ENCODE assay signal across 8 cellular contexts in the genomic region with DNA sequence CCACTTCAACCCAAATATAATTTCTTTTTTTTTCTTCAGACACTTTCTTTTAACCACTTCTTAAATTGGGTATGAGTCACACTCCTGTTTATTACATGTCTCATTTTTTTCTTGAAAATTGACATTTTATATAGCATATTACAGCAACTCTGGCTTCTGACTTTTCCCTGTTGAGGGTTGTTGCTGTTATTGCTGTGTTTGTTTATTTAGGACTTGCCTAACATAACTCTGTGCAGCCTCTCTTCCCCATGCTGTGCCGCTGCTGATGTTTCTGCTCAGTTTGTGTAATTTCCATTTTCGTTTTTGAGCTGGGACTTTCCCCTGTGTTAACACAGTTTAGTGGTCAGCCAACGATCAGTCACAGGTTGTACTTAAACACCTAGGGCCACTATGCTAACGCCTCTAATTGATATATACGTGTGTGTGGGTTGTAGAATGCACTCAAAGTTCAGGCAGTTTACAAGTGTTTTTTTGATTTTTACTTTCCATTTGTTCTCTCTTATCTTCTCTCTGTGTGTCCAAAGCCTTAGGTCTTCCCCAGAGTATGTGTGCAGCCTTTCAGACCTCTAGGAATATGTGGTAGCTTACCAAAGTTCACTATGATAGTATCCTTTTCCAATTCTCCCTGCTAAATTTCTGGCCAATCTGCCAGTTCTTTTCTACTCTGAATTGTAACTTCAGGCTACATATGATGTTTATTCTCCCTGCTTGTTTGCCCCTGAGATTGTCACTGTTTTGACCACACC.
DNase-seq lines count a peak whose midpoint lies in the region; ATAC-seq, FAIRE-seq and TF ChIP-seq lines count a peak whose summit lies in the region.

No MANE protein-coding gene starts in this region.

- H3K79me2 ChIP-seq in HepG2 (ENCODE audit: insufficient read depth, low read length) (no peaks in the 10 kb centered on the region), trophoblast cell (ENCODE audit: control insufficient read depth, insufficient read depth, low read length, poor library complexity) (no peaks in the 10 kb centered on the region)

- ATAC-seq in GM18502 (IDR thresholded peaks at IDR 0.05; ENCODE audit: poor library complexity, unreplicated experiment) (peak; percentile 100), GM21576 (IDR thresholded peaks at IDR 0.05; ENCODE audit: unreplicated experiment) (peak; percentile 99), IMR-90 (ENCODE audit: low read depth) (peak; percentile 75), HepG2 (peak; percentile 89)
- no peak for ATAC-seq in CD4-positive, alpha-beta T cell (ENCODE audit: poor library complexity)

- H3K4ac ChIP-seq in IMR-90 (ENCODE audit: low read depth, low read length) = no peak overlapping the region
- H3K4ac ChIP-seq in trophoblast cell (ENCODE audit: low read depth, low read length) = no peak overlapping the region
- no peak overlapping the region for H3K4ac ChIP-seq in neuronal stem cell (ENCODE audit: low read length)

- H3K4me3 ChIP-seq in IMR-90 (ENCODE audit: insufficient read depth, low read depth, low read length) = no peak overlapping the region
- peak overlapping the region in 2 of 3 experiments; percentile 22 to 39; a peak in 3 of 6 replicates for H3K4me3 ChIP-seq in HepG2 (replicated peaks in 1 of 3; ENCODE audit: insufficient read depth in 1 of 3, low read depth in 2 of 3, low read length in 3 of 3)
- H3K4me3 ChIP-seq in trophoblast cell (ENCODE audit: low read depth, low read length) = no peak overlapping the region
- H3K4me3 ChIP-seq in tibial nerve = no peak overlapping the region
- H3K4me3 ChIP-seq in neuronal stem cell (ENCODE audit: low read length in 2 of 2) = no peak overlapping the region

- H3K9me3 Mint-ChIP-seq in CD4-positive, alpha-beta T cell = no peaks in the 10 kb centered on the region

- intact Hi-C loops in IMR-90 (cut with micrococcal nuclease) (no loop called here), HepG2 (cut with micrococcal nuclease; ENCODE audit: unreplicated experiment) (no loop called here)
- intact Hi-C loops in CD4-positive, alpha-beta T cell (cut with DNase I, micrococcal nuclease) = no loop called here

- H2AK5ac ChIP-seq in IMR-90 (ENCODE audit: low read depth, low read length) (no peak overlapping the region), trophoblast cell (ENCODE audit: low read length) (no peak overlapping the region), neuronal stem cell (ENCODE audit: low read depth, low read length) (no peak overlapping the region)

- no peak overlapping the region for H3K23ac ChIP-seq in IMR-90 (ENCODE audit: low read depth, low read length)
- no peak overlapping the region for H3K23ac ChIP-seq in trophoblast cell (ENCODE audit: low read length)
- no peak overlapping the region for H3K23ac ChIP-seq in neuronal stem cell (ENCODE audit: low read depth, low read length, poor library complexity)

- H3K36me3 Mint-ChIP-seq in CD4-positive, alpha-beta T cell (ENCODE audit: low read depth) = peaks cover 24% of the 10 kb centered on the region

- 0% methylated on average over 2 of the region's 5 CpGs; no CpG with 5 or more reads in 1 of the 2 experiments for WGBS in IMR-90 (ENCODE audit: extremely low coverage in 2 of 2, insufficient read length in 1 of 2), 2 experiments
- WGBS in HepG2 (ENCODE audit: low lambda C conversion rate) = 3% methylated on average over 5 of the region's 5 CpGs
- WGBS in trophoblast cell (ENCODE audit: extremely low coverage, insufficient coverage, insufficient read length) = no CpG with 5 or more reads among the region's 5 CpGs
- WGBS in tibial nerve, 2 donors = 70 to 85% methylated on average over 5 of the region's 5 CpGs
- no CpG with 5 or more reads among the region's 5 CpGs for WGBS in neuronal stem cell (ENCODE audit: extremely low coverage in 2 of 2, insufficient read length in 2 of 2, insufficient replicate concordance in 1 of 2), 2 donors

- H3K4me1 ChIP-seq in IMR-90 (ENCODE audit: control insufficient read depth, insufficient read depth, low read length) (peaks cover 2% of the 10 kb centered on the region; the same call in 1 of the 2 replicates), HepG2 (ENCODE audit: insufficient read depth, low read length) (peaks cover 11% of the 10 kb centered on the region; the same call in 1 of the 2 replicates), trophoblast cell (ENCODE audit: control insufficient read depth in 1 of 2, insufficient read depth in 2 of 2, low read length in 2 of 2) (no peaks in the 10 kb centered on the region), tibial nerve (no peaks in the 10 kb centered on the region), neuronal stem cell (ENCODE audit: control insufficient read depth in 2 of 2, insufficient read depth in 1 of 2, low read depth in 1 of 2, low read length in 2 of 2) (no peaks in the 10 kb centered on the region)

- peak; percentile 65 for DNase-seq in IMR-90
- peak; percentile 8 for DNase-seq in HepG2 (ENCODE audit: low spot score)
- no peak for DNase-seq in CD4-positive, alpha-beta T cell
- DNase-seq in trophoblast cell = no peak
- DNase-seq in tibial nerve (ENCODE audit: low spot score in 2 of 2) = no peak
- no peak for DNase-seq in neuronal stem cell (ENCODE audit: low spot score)

- H3K4me3 Mint-ChIP-seq in CD4-positive, alpha-beta T cell = no peak overlapping the region

- TF ChIP-seq RAD21 in IMR-90 (IDR thresholded peaks at IDR 0.05; ENCODE audit: low read length) (no peak), HepG2 (CRISPR knock-in tag; IDR thresholded peaks at IDR 0.05) (no peak)

- no peak for TF ChIP-seq POLR2A in IMR-90 (IDR thresholded peaks at IDR 0.05; ENCODE audit: low read depth, low read length)
- no peak for TF ChIP-seq POLR2A in HepG2 (IDR thresholded peaks at IDR 0.05; ENCODE audit: insufficient read depth in 1 of 2, low read depth in 2 of 2, low read length in 2 of 2)
- no peak for TF ChIP-seq POLR2A in tibial nerve (IDR thresholded peaks at IDR 0.05)

- H3K36me3 ChIP-seq in IMR-90 (ENCODE audit: control insufficient read depth, insufficient read depth, low read length) (no peaks in the 10 kb centered on the region), HepG2 (replicated peaks in 1 of 2; ENCODE audit: control insufficient read depth in 1 of 2, insufficient read depth in 2 of 2, low read length in 2 of 2) (no peaks in the 10 kb centered on the region), trophoblast cell (ENCODE audit: control insufficient read depth in 1 of 2, insufficient read depth in 2 of 2, low read length in 2 of 2) (no peaks in the 10 kb centered on the region), tibial nerve (peaks cover 0 to 13% (median 0%) of the 10 kb centered on the region in 3 donors), neuronal stem cell (replicated peaks in 1 of 2; ENCODE audit: control insufficient read depth in 2 of 2, insufficient read depth in 2 of 2, low read length in 2 of 2) (no peaks in the 10 kb centered on the region)

- H2BK12ac ChIP-seq in trophoblast cell (ENCODE audit: low read length) (no peak overlapping the region), neuronal stem cell (ENCODE audit: low read length) (no peak overlapping the region)

- POLR2A ChIA-PET in IMR-90 (lab: Charles Lee; ENCODE audit: unreplicated experiment) = no interaction called here
- POLR2A ChIA-PET in HepG2 (lab: Yijun Ruan, JAX) = no interaction called here
- POLR2A ChIA-PET in CD4-positive, alpha-beta T cell (lab: Charles Lee) = no interaction called here

- no peak overlapping the region for H2BK20ac ChIP-seq in IMR-90 (ENCODE audit: low read depth, low read length)

- no peak overlapping the region for H4K12ac ChIP-seq in trophoblast cell (ENCODE audit: low read depth, low read length)

- peaks cover 11% of the 10 kb centered on the region for H3K4me1 Mint-ChIP-seq in CD4-positive, alpha-beta T cell (ENCODE audit: low read depth)

- H3K4me2 ChIP-seq in IMR-90 (ENCODE audit: low read depth, low read length) = peak overlapping the region; percentile 52
- H3K4me2 ChIP-seq in HepG2 (ENCODE audit: low read depth, low read length) = peak overlapping the region; percentile 64
- no peak overlapping the region for H3K4me2 ChIP-seq in trophoblast cell (ENCODE audit: low read length)
- H3K4me2 ChIP-seq in neuronal stem cell (ENCODE audit: insufficient read depth, low read length, poor library complexity, severe bottlenecking) = no peak overlapping the region

- no peaks in the 10 kb centered on the region for H3K27me3 ChIP-seq in IMR-90 (ENCODE audit: control insufficient read depth, insufficient read depth, low read length)
- H3K27me3 ChIP-seq in HepG2 (ENCODE audit: control insufficient read depth in 1 of 2, insufficient read depth in 2 of 2, low read length in 2 of 2) = no peaks in the 10 kb centered on the region
- H3K27me3 ChIP-seq in CD4-positive, alpha-beta T cell (ENCODE audit: control insufficient read depth, insufficient read depth, low read length) = no peaks in the 10 kb centered on the region
- H3K27me3 ChIP-seq in trophoblast cell (ENCODE audit: insufficient read depth, low read length) = no peaks in the 10 kb centered on the region
- no peaks in the 10 kb centered on the region for H3K27me3 ChIP-seq in tibial nerve
- no peaks in the 10 kb centered on the region for H3K27me3 ChIP-seq in neuronal stem cell (ENCODE audit: control insufficient read depth in 3 of 3, insufficient read depth in 3 of 3, low read depth in 1 of 3, low read length in 3 of 3)

- no peak overlapping the region for H3K18ac ChIP-seq in IMR-90 (ENCODE audit: low read depth, low read length)
- no peak overlapping the region for H3K18ac ChIP-seq in trophoblast cell (ENCODE audit: low read length)
- no peak overlapping the region for H3K18ac ChIP-seq in neuronal stem cell (ENCODE audit: low read length)

- H4K5ac ChIP-seq in IMR-90 (ENCODE audit: low read depth, low read length) = no peak overlapping the region

- no peaks in the 10 kb centered on the region for H3K9me1 ChIP-seq in IMR-90 (ENCODE audit: insufficient read depth, low read length)

- no peak overlapping the region for H3K14ac ChIP-seq in IMR-90 (replicated peaks; ENCODE audit: low read depth, low read length)
- no peak overlapping the region for H3K14ac ChIP-seq in trophoblast cell (ENCODE audit: low read length)
- H3K14ac ChIP-seq in neuronal stem cell (ENCODE audit: low read length) = no peak overlapping the region

- no peak overlapping the region for H4K91ac ChIP-seq in IMR-90 (ENCODE audit: insufficient read depth, low read depth, low read length)
- no peak overlapping the region for H4K91ac ChIP-seq in trophoblast cell (ENCODE audit: low read depth, low read length)
- H4K91ac ChIP-seq in neuronal stem cell (ENCODE audit: low read depth, low read length, poor library complexity) = no peak overlapping the region

- no peaks in the 10 kb centered on the region for H3K79me1 ChIP-seq in IMR-90 (ENCODE audit: low read depth in 1 of 2, low read length in 2 of 2)
- no peaks in the 10 kb centered on the region for H3K79me1 ChIP-seq in trophoblast cell (ENCODE audit: low read length)
- no peaks in the 10 kb centered on the region for H3K79me1 ChIP-seq in neuronal stem cell (ENCODE audit: low read depth, low read length)

- H3K27ac Mint-ChIP-seq in CD4-positive, alpha-beta T cell = no peak overlapping the region

- no peak overlapping the region for H3K27ac ChIP-seq in IMR-90 (ENCODE audit: insufficient read depth, low read length)
- no peak overlapping the region for H3K27ac ChIP-seq in HepG2 (ENCODE audit: extremely low read length, insufficient read depth, low read length)
- H3K27ac ChIP-seq in CD4-positive, alpha-beta T cell (ENCODE audit: low read depth, low read length) = no peak overlapping the region
- no peak overlapping the region for H3K27ac ChIP-seq in trophoblast cell (ENCODE audit: low read depth, low read length)
- H3K27ac ChIP-seq in tibial nerve = no peak overlapping the region
- H3K27ac ChIP-seq in neuronal stem cell (replicated peaks; ENCODE audit: low read length) = no peak overlapping the region

- H2BK15ac ChIP-seq in IMR-90 (ENCODE audit: low read depth, low read length) (no peak overlapping the region), neuronal stem cell (ENCODE audit: low read length) (no peak overlapping the region)

- dilution Hi-C loops in IMR-90 (cut with HindIII; ENCODE audit: low sequenced_read_pairs, unreplicated experiment) = no loop called here

- BruUV-seq in IMR-90 (replicated peaks; lab: Mats Ljungman, UMichigan) (no TSS peak), HepG2 (replicated peaks; lab: Mats Ljungman, UMichigan) (no TSS peak)

- TF ChIP-seq CTCF in IMR-90 (conservative IDR thresholded peaks at IDR 0.05; ENCODE audit: low read depth, low read length) (no peak), HepG2 (CRISPR knock-in tag; IDR thresholded peaks at IDR 0.05) (no peak), tibial nerve (IDR thresholded peaks at IDR 0.05) (no peak)
- no peak for TF ChIP-seq CTCF in CD4-positive, alpha-beta T cell (IDR thresholded peaks at IDR 0.05)

- H2AFZ ChIP-seq in IMR-90 (replicated peaks; ENCODE audit: low read length, poor library complexity) (no peak overlapping the region), HepG2 (ENCODE audit: low read length) (no peak overlapping the region), trophoblast cell (ENCODE audit: insufficient read depth, low read length, poor library complexity) (no peak overlapping the region), neuronal stem cell (ENCODE audit: low read length) (no peak overlapping the region)

- FAIRE-seq in HepG2 (lab: Jason Lieb, UNC) = no peak

- H3K9me3 ChIP-seq in IMR-90 (ENCODE audit: control insufficient read depth, insufficient read depth, low read length) = no peaks in the 10 kb centered on the region
- H3K9me3 ChIP-seq in HepG2 (ENCODE audit: low read length) = no peaks in the 10 kb centered on the region
- H3K9me3 ChIP-seq in CD4-positive, alpha-beta T cell (ENCODE audit: control insufficient read depth, low read length) = no peaks in the 10 kb centered on the region
- no peaks in the 10 kb centered on the region for H3K9me3 ChIP-seq in trophoblast cell (ENCODE audit: insufficient read depth, low read depth, low read length)
- peaks cover 0 to 5% (median 2%) of the 10 kb centered on the region in 4 donors for H3K9me3 ChIP-seq in tibial nerve
- peaks cover 0 to 11% of the 10 kb centered on the region in 2 donors for H3K9me3 ChIP-seq in neuronal stem cell (replicated peaks in 1 of 2; ENCODE audit: control insufficient read depth in 2 of 2, insufficient read depth in 1 of 2, low read depth in 1 of 2, low read length in 2 of 2)

- CTCF ChIA-PET in IMR-90 (lab: Yijun Ruan, JAX) (no interaction called here), HepG2 (lab: Yijun Ruan, JAX; ENCODE audit: low intra/inter-chr PET ratio, low total read pairs) (no interaction called here)
- CTCF ChIA-PET in CD4-positive, alpha-beta T cell (lab: Charles Lee) = no interaction called here

- H4K20me1 ChIP-seq in IMR-90 (ENCODE audit: insufficient read depth, low read length) = no peaks in the 10 kb centered on the region
- no peaks in the 10 kb centered on the region for H4K20me1 ChIP-seq in HepG2 (ENCODE audit: insufficient read depth, low read length)

- H3K56ac ChIP-seq in IMR-90 (ENCODE audit: extremely low read depth, insufficient read depth, low read length) = no peak overlapping the region

- no peak for TF ChIP-seq EP300 in HepG2 (IDR thresholded peaks at IDR 0.05; ENCODE audit: low read depth in 2 of 2, low read length in 2 of 2)
- TF ChIP-seq EP300 in HepG2 (CRISPR knock-in tag; IDR thresholded peaks at IDR 0.05; ENCODE audit: borderline replicate concordance) = no peak
- TF ChIP-seq EP300 in tibial nerve (IDR thresholded peaks at IDR 0.05) = no peak

- in situ Hi-C loops in IMR-90 (cut with MboI; ENCODE audit: low sequenced_read_pairs) (no loop called here), HepG2 (cut with HindIII; ENCODE audit: extremely low pct_ligation_motif_present, low pct_unique_long_range_greater_than_20kb) (no loop called here)

- H2AK9ac ChIP-seq in IMR-90 (replicated peaks; ENCODE audit: low read depth, low read length, poor library complexity) = peak overlapping the region; percentile 4

- no peak overlapping the region for H3K9ac ChIP-seq in IMR-90 (ENCODE audit: low read depth, low read length)
- H3K9ac ChIP-seq in HepG2 (ENCODE audit: insufficient read depth, low read depth, low read length) = peak overlapping the region; percentile 8; the same call in 1 of the 2 replicates
- H3K9ac ChIP-seq in trophoblast cell (ENCODE audit: low read length) = no peak overlapping the region
- H3K9ac ChIP-seq in neuronal stem cell (ENCODE audit: low read depth, low read length, poor library complexity) = no peak overlapping the region

- no peaks in the 10 kb centered on the region for H3K27me3 Mint-ChIP-seq in CD4-positive, alpha-beta T cell

- no peak overlapping the region for H2BK120ac ChIP-seq in IMR-90 (ENCODE audit: low read depth, low read length)
- H2BK120ac ChIP-seq in trophoblast cell (ENCODE audit: insufficient read depth, low read length, poor library complexity) = no peak overlapping the region
- no peak overlapping the region for H2BK120ac ChIP-seq in neuronal stem cell (ENCODE audit: low read depth, low read length)

- no peak overlapping the region for H2BK5ac ChIP-seq in IMR-90 (ENCODE audit: low read depth, low read length, poor library complexity, severe bottlenecking)
- H2BK5ac ChIP-seq in trophoblast cell (ENCODE audit: low read depth, low read length, poor library complexity) = no peak overlapping the region
- H2BK5ac ChIP-seq in neuronal stem cell (ENCODE audit: low read length) = no peak overlapping the region

- H4K8ac ChIP-seq in IMR-90 (ENCODE audit: low read depth in 2 of 2, low read length in 2 of 2) (no peak overlapping the region), trophoblast cell (ENCODE audit: low read depth, low read length) (no peak overlapping the region), neuronal stem cell (ENCODE audit: low read depth, low read length) (no peak overlapping the region)

Comparison
In these comparisons a context has a peak if more than half of its experiments do, and no peak if none do; other contexts are left out.
1. DNase-seq: peak in IMR-90 (single experiment) and HepG2 (single experiment); none in CD4-positive, alpha-beta T cell (0 of 10), trophoblast cell (0 of 2), tibial nerve (0 of 2) and neuronal stem cell (single experiment).
2. H3K4me2 ChIP-seq: peak in IMR-90 (single experiment) and HepG2 (single experiment); none in trophoblast cell (single experiment) and neuronal stem cell (single experiment).
3. H3K4me3 ChIP-seq: peak in HepG2 (2 of 3); none in IMR-90 (single experiment), trophoblast cell (single experiment), tibial nerve (0 of 4) and neuronal stem cell (0 of 2).